ENCODE assay signal across 1 cellular context in genomic region chr11:110148775-110149744, GRCh38.
TF ChIP-seq lines count a peak whose summit lies in the region.

No MANE protein-coding gene starts in this region.

TF ChIP-seq in GM23338, 12 proteins besides CTCF, POLR2A, EP300 and RAD21 (continued from another document):
- TF ChIP-seq, protein P1, sequence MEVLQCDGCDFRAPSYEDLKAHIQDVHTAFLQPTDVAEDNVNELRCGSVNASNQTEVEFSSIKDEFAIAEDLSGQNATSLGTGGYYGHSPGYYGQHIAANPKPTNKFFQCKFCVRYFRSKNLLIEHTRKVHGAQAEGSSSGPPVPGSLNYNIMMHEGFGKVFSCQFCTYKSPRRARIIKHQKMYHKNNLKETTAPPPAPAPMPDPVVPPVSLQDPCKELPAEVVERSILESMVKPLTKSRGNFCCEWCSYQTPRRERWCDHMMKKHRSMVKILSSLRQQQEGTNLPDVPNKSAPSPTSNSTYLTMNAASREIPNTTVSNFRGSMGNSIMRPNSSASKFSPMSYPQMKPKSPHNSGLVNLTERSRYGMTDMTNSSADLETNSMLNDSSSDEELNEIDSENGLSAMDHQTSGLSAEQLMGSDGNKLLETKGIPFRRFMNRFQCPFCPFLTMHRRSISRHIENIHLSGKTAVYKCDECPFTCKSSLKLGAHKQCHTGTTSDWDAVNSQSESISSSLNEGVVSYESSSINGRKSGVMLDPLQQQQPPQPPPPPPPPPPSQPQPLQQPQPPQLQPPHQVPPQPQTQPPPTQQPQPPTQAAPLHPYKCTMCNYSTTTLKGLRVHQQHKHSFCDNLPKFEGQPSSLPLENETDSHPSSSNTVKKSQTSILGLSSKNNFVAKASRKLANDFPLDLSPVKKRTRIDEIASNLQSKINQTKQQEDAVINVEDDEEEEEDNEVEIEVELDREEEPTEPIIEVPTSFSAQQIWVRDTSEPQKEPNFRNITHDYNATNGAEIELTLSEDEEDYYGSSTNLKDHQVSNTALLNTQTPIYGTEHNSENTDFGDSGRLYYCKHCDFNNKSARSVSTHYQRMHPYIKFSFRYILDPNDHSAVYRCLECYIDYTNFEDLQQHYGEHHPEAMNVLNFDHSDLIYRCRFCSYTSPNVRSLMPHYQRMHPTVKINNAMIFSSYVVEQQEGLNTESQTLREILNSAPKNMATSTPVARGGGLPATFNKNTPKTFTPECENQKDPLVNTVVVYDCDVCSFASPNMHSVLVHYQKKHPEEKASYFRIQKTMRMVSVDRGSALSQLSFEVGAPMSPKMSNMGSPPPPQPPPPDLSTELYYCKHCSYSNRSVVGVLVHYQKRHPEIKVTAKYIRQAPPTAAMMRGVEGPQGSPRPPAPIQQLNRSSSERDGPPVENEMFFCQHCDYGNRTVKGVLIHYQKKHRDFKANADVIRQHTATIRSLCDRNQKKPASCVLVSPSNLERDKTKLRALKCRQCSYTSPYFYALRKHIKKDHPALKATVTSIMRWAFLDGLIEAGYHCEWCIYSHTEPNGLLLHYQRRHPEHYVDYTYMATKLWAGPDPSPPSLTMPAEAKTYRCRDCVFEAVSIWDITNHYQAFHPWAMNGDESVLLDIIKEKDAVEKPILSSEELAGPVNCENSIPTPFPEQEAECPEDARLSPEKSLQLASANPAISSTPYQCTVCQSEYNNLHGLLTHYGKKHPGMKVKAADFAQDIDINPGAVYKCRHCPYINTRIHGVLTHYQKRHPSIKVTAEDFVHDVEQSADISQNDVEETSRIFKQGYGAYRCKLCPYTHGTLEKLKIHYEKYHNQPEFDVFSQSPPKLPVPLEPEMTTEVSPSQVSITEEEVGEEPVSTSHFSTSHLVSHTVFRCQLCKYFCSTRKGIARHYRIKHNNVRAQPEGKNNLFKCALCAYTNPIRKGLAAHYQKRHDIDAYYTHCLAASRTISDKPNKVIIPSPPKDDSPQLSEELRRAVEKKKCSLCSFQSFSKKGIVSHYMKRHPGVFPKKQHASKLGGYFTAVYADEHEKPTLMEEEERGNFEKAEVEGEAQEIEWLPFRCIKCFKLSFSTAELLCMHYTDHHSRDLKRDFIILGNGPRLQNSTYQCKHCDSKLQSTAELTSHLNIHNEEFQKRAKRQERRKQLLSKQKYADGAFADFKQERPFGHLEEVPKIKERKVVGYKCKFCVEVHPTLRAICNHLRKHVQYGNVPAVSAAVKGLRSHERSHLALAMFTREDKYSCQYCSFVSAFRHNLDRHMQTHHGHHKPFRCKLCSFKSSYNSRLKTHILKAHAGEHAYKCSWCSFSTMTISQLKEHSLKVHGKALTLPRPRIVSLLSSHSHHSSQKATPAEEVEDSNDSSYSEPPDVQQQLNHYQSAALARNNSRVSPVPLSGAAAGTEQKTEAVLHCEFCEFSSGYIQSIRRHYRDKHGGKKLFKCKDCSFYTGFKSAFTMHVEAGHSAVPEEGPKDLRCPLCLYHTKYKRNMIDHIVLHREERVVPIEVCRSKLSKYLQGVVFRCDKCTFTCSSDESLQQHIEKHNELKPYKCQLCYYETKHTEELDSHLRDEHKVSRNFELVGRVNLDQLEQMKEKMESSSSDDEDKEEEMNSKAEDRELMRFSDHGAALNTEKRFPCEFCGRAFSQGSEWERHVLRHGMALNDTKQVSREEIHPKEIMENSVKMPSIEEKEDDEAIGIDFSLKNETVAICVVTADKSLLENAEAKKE (CRISPR knock-in tag; IDR thresholded peaks at IDR 0.05), result no peak
